In the genomic region with DNA sequence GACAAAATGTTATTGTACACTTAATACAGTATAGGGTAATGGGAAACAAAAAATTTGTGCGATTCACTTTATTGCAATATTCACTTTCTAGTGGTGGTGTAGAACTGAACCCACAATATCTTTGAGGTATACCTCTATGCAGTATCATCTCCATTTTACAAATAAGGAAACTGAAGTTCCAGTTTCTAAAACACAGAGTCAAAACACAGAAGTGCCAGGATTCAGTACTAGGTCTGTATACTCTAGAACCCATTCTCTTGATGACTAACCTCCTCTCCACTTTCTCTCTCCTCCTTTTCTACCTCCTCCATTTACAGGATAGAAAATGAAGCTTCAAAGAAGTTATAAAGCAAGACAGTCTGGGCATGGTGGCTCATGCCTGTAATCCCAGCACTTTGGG, we compare ENCODE assay signal across 1 cellular context.
TF ChIP-seq lines count a peak whose summit lies in the region.

No MANE protein-coding gene starts in this region.

TF ChIP-seq in SK-N-SH, 30 proteins besides CTCF, POLR2A, EP300 and RAD21:
- TF ChIP-seq ELF1 (IDR thresholded peaks at IDR 0.05) = no peak
- TF ChIP-seq FOXJ3 (CRISPR knock-in tag; IDR thresholded peaks at IDR 0.05) = no peak
- TF ChIP-seq RCOR1 (IDR thresholded peaks at IDR 0.05; ENCODE audit: low read length) = no peak
- TF ChIP-seq, protein P1, sequence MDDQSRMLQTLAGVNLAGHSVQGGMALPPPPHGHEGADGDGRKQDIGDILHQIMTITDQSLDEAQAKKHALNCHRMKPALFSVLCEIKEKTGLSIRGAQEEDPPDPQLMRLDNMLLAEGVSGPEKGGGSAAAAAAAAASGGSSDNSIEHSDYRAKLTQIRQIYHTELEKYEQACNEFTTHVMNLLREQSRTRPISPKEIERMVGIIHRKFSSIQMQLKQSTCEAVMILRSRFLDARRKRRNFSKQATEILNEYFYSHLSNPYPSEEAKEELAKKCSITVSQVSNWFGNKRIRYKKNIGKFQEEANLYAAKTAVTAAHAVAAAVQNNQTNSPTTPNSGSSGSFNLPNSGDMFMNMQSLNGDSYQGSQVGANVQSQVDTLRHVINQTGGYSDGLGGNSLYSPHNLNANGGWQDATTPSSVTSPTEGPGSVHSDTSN (IDR thresholded peaks at IDR 0.05) = no peak
- no peak for TF ChIP-seq IRF3 (IDR thresholded peaks at IDR 0.05; ENCODE audit: low read depth, low read length)
- TF ChIP-seq, protein P2, sequence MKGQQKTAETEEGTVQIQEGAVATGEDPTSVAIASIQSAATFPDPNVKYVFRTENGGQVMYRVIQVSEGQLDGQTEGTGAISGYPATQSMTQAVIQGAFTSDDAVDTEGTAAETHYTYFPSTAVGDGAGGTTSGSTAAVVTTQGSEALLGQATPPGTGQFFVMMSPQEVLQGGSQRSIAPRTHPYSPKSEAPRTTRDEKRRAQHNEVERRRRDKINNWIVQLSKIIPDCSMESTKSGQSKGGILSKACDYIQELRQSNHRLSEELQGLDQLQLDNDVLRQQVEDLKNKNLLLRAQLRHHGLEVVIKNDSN (IDR thresholded peaks at IDR 0.05; ENCODE audit: borderline replicate concordance, low read depth) = no peak
- no peak for TF ChIP-seq CHD2 (IDR thresholded peaks at IDR 0.05; ENCODE audit: low read length, partially characterized antibody)
- no peak for TF ChIP-seq GATA2 (CRISPR knock-in tag; IDR thresholded peaks at IDR 0.05)
- no peak for TF ChIP-seq USF2 (IDR thresholded peaks at IDR 0.05; ENCODE audit: borderline replicate concordance, low read depth, low read length)
